In genomic region chr12:110762891-110763290, GRCh38 we compare ENCODE assay signal across 32 cellular contexts. TPM values are rescaled to one million over a fixed set of nuclear protein-coding genes. Genes with fewer than 3 reads are reported as not detected.
DNase-seq lines count a peak whose midpoint lies in the region; ATAC-seq and TF ChIP-seq lines count a peak whose summit lies in the region.
"Had no signal": no experiment of that assay in that cellular context is flagged by ENCODE, and none has a peak within 500 bp of the region (broad histone marks: within the 10 kb centered on the region; RNA-seq: fewer than 3 reads in every experiment).

No MANE protein-coding gene starts in this region.

- H4K91ac ChIP-seq in neuronal stem cell (ENCODE audit: low read depth, low read length, poor library complexity), result no peak overlapping the region

- 100% methylated on average over 1 of the region's 3 CpGs; no CpG with 5 or more reads in 1 of the 2 donors for WGBS in neuronal stem cell (ENCODE audit: extremely low coverage in 2 of 2, insufficient read length in 2 of 2, insufficient replicate concordance in 1 of 2), 2 donors

- H3K36me3 ChIP-seq in GM23338 (ENCODE audit: insufficient read depth) (no peaks in the 10 kb centered on the region; the same call in 1 of the 2 replicates), neuronal stem cell (replicated peaks in 1 of 2; ENCODE audit: control insufficient read depth in 2 of 2, insufficient read depth in 2 of 2, low read length in 2 of 2) (no peaks in the 10 kb centered on the region)
- H3K36me3 ChIP-seq: ascending aorta, heart right ventricle, pancreas, right atrium auricular region, stomach, tibial artery had no signal

- no peaks in the 10 kb centered on the region for H3K27me3 Mint-ChIP-seq in activated CD4-positive, alpha-beta memory T cell treated with anti-CD3 and anti-CD28 coated beads for 36 hours
- no peaks in the 10 kb centered on the region for H3K27me3 Mint-ChIP-seq in activated CD4-positive, alpha-beta memory T cell treated with anti-CD3 and anti-CD28 coated beads, Interleukin-2, amount 10 ng/mL, durations not matched to agents 7 days and 5 days
- H3K27me3 Mint-ChIP-seq in GM23338 (ENCODE audit: insufficient read depth, low read depth, poor library complexity), result peaks cover 4% of the 10 kb centered on the region
- H3K27me3 Mint-ChIP-seq in activated T-helper 17 cell treated with anti-CD3 and anti-CD28 coated beads, Interleukin-2, amount 50 U/mL, for 72 hours, result no peaks in the 10 kb centered on the region
- H3K27me3 Mint-ChIP-seq: CD4-positive, alpha-beta memory T cell; effector memory CD8-positive, alpha-beta T cell; IgD-negative memory B cell had no signal

- H3K27ac Mint-ChIP-seq in activated CD4-positive, alpha-beta memory T cell treated with anti-CD3 and anti-CD28 coated beads for 36 hours, result peak overlapping the region; percentile 73
- H3K27ac Mint-ChIP-seq in activated CD4-positive, alpha-beta memory T cell treated with anti-CD3 and anti-CD28 coated beads, Interleukin-2, amount 10 ng/mL, durations not matched to agents 7 days and 5 days, result no peak overlapping the region
- H3K27ac Mint-ChIP-seq in GM23338, result no peak overlapping the region
- H3K27ac Mint-ChIP-seq in activated T-helper 17 cell treated with anti-CD3 and anti-CD28 coated beads, Interleukin-2, amount 50 U/mL, for 72 hours, result no peak overlapping the region
- H3K27ac Mint-ChIP-seq: activated naive CD8-positive, alpha-beta T cell; natural killer cell treated with Interleukin-12 subunit alpha and Interleukin-12 subunit beta and Interleukin-15 and Interleukin-18, amount 100 ng/mL, for 72 hours had no signal

- no peak overlapping the region for H4K8ac ChIP-seq in neuronal stem cell (ENCODE audit: low read depth, low read length)

- H3K4ac ChIP-seq in neuronal stem cell (ENCODE audit: low read length), result no peak overlapping the region

- no peaks in the 10 kb centered on the region for H3F3A ChIP-seq in GM23338 (replicated peaks; ENCODE audit: low read depth)

- DNase-seq in activated CD4-positive, alpha-beta memory T cell treated with anti-CD3 and anti-CD28 coated beads for 36 hours, result peak; percentile 41
- no peak for DNase-seq in activated CD4-positive, alpha-beta memory T cell treated with anti-CD3 and anti-CD28 coated beads, Interleukin-2, amount 10 ng/mL, durations not matched to agents 7 days and 5 days
- DNase-seq in GM23338 (ENCODE audit: low spot score), result no peak
- no peak for DNase-seq in neuronal stem cell (ENCODE audit: low spot score)
- DNase-seq in substantia nigra (lab: John Stamatoyannopoulos, UW), result no peak
- DNase-seq in stimulated activated naive CD4-positive, alpha-beta T cell treated with Interleukin-2 at 50 U/mL for 16 hours (lab: John Stamatoyannopoulos, UW), result no peak
- no peak for DNase-seq in cortex of kidney (lab: John Stamatoyannopoulos, UW)
- DNase-seq: activated CD4-positive, alpha-beta T cell treated with anti-CD3 and anti-CD28 coated beads, Interleukin-2, amount 50 U/mL, for 4 hours; AML-193; CD4-positive, alpha-beta memory T cell; effector memory CD8-positive, alpha-beta T cell; foreskin fibroblast; heart right ventricle; NCI-H1105; NCI-H1930; NCI-H524; NK-92 treated with Interleukin-12 subunit alpha and Interleukin-12 subunit beta, amount 100 ng/mL, for 24 hours; pancreas; SHP77 treated with DMSO at 0.1 percent for 48 hours; stomach; tibial artery had no signal

- H3K9ac ChIP-seq in neuronal stem cell (ENCODE audit: low read depth, low read length, poor library complexity), result no peak overlapping the region

- no peak for ATAC-seq in GM23338
- peak; percentile 40 for ATAC-seq in activated T-helper 17 cell treated with anti-CD3 and anti-CD28 coated beads, Interleukin-2, amount 50 U/mL, for 72 hours (replicated peaks)
- ATAC-seq: effector memory CD8-positive, alpha-beta T cell; natural killer cell treated with Interleukin-12 subunit alpha and Interleukin-12 subunit beta and Interleukin-15 and Interleukin-18, amount 100 ng/mL, for 72 hours; Panc1; pancreas had no signal

- no peak overlapping the region for H2BK5ac ChIP-seq in neuronal stem cell (ENCODE audit: low read length)

- H3K9me3 Mint-ChIP-seq in activated CD4-positive, alpha-beta memory T cell treated with anti-CD3 and anti-CD28 coated beads for 36 hours, result no peaks in the 10 kb centered on the region
- H3K9me3 Mint-ChIP-seq in activated CD4-positive, alpha-beta memory T cell treated with anti-CD3 and anti-CD28 coated beads, Interleukin-2, amount 10 ng/mL, durations not matched to agents 7 days and 5 days, result no peaks in the 10 kb centered on the region
- H3K9me3 Mint-ChIP-seq in GM23338, result no peaks in the 10 kb centered on the region; the same call in 2 of the 3 replicates
- H3K9me3 Mint-ChIP-seq in activated T-helper 17 cell treated with anti-CD3 and anti-CD28 coated beads, Interleukin-2, amount 50 U/mL, for 72 hours, result no peaks in the 10 kb centered on the region
- H3K9me3 Mint-ChIP-seq: CD4-positive, alpha-beta memory T cell; effector memory CD8-positive, alpha-beta T cell; IgD-negative memory B cell; natural killer cell treated with Interleukin-12 subunit alpha and Interleukin-12 subunit beta and Interleukin-15 and Interleukin-18, amount 100 ng/mL, for 72 hours had no signal

- no peak overlapping the region for H2BK120ac ChIP-seq in neuronal stem cell (ENCODE audit: low read depth, low read length)

- peak overlapping the region; percentile 93 for H2AFZ ChIP-seq in GM23338
- peak overlapping the region; percentile 81 for H2AFZ ChIP-seq in neuronal stem cell (ENCODE audit: low read length)

- no peaks in the 10 kb centered on the region for H3K36me3 Mint-ChIP-seq in activated CD4-positive, alpha-beta memory T cell treated with anti-CD3 and anti-CD28 coated beads for 36 hours
- no peaks in the 10 kb centered on the region for H3K36me3 Mint-ChIP-seq in activated CD4-positive, alpha-beta memory T cell treated with anti-CD3 and anti-CD28 coated beads, Interleukin-2, amount 10 ng/mL, durations not matched to agents 7 days and 5 days (ENCODE audit: low read depth)
- no peaks in the 10 kb centered on the region for H3K36me3 Mint-ChIP-seq in GM23338 (ENCODE audit: low read depth)
- H3K36me3 Mint-ChIP-seq in activated T-helper 17 cell treated with anti-CD3 and anti-CD28 coated beads, Interleukin-2, amount 50 U/mL, for 72 hours (ENCODE audit: low read depth), result no peaks in the 10 kb centered on the region
- H3K36me3 Mint-ChIP-seq: activated naive CD8-positive, alpha-beta T cell; CD4-positive, alpha-beta memory T cell; IgD-negative memory B cell; natural killer cell treated with Interleukin-12 subunit alpha and Interleukin-12 subunit beta and Interleukin-15 and Interleukin-18, amount 100 ng/mL, for 72 hours had no signal

- intact Hi-C loops in activated CD4-positive, alpha-beta memory T cell treated with anti-CD3 and anti-CD28 coated beads for 36 hours (cut with micrococcal nuclease), result no loop called here

- H3K79me1 ChIP-seq in neuronal stem cell (ENCODE audit: low read depth, low read length), result no peaks in the 10 kb centered on the region

- peak overlapping the region; percentile 38 for H3K4me3 Mint-ChIP-seq in activated CD4-positive, alpha-beta memory T cell treated with anti-CD3 and anti-CD28 coated beads for 36 hours
- H3K4me3 Mint-ChIP-seq in activated CD4-positive, alpha-beta memory T cell treated with anti-CD3 and anti-CD28 coated beads, Interleukin-2, amount 10 ng/mL, durations not matched to agents 7 days and 5 days, result no peak overlapping the region
- no peak overlapping the region for H3K4me3 Mint-ChIP-seq in GM23338
- H3K4me3 Mint-ChIP-seq in activated T-helper 17 cell treated with anti-CD3 and anti-CD28 coated beads, Interleukin-2, amount 50 U/mL, for 72 hours, result no peak overlapping the region
- H3K4me3 Mint-ChIP-seq: activated naive CD8-positive, alpha-beta T cell; CD4-positive, alpha-beta memory T cell; effector memory CD8-positive, alpha-beta T cell; natural killer cell treated with Interleukin-12 subunit alpha and Interleukin-12 subunit beta and Interleukin-15 and Interleukin-18, amount 100 ng/mL, for 72 hours had no signal

- no peak overlapping the region for H2BK15ac ChIP-seq in neuronal stem cell (ENCODE audit: low read length)

- H2AK5ac ChIP-seq in neuronal stem cell (ENCODE audit: low read depth, low read length), result no peak overlapping the region

- no peaks in the 10 kb centered on the region for H3K9me2 ChIP-seq in GM23338 (ENCODE audit: insufficient read depth)

- no peak overlapping the region for H2BK12ac ChIP-seq in neuronal stem cell (ENCODE audit: low read length)

- H3K79me2 ChIP-seq in GM23338 (replicated peaks; ENCODE audit: insufficient read depth), result no peaks in the 10 kb centered on the region

- CTCF ChIA-PET in activated CD4-positive, alpha-beta memory T cell treated with anti-CD3 and anti-CD28 coated beads for 36 hours (lab: Charles Lee), result no interaction called here
- CTCF ChIA-PET in activated CD4-positive, alpha-beta memory T cell treated with anti-CD3 and anti-CD28 coated beads, Interleukin-2, amount 10 ng/mL, durations not matched to agents 7 days and 5 days (lab: Charles Lee), result no interaction called here

- H3K23ac ChIP-seq in neuronal stem cell (ENCODE audit: low read depth, low read length, poor library complexity), result no peak overlapping the region

- POLR2A ChIA-PET in activated CD4-positive, alpha-beta memory T cell treated with anti-CD3 and anti-CD28 coated beads for 36 hours (lab: Charles Lee), result interaction anchor here (1.0 kb wide), 1 partner anchor 23 kb away, joined by 3 read pairs; no protein-coding TSS in a partner anchor
- POLR2A ChIA-PET in activated CD4-positive, alpha-beta memory T cell treated with anti-CD3 and anti-CD28 coated beads, Interleukin-2, amount 10 ng/mL, durations not matched to agents 7 days and 5 days (lab: Charles Lee), result no interaction called here

- no peaks in the 10 kb centered on the region for H3K27me3 ChIP-seq in GM23338 (ENCODE audit: insufficient read depth)
- no peaks in the 10 kb centered on the region for H3K27me3 ChIP-seq in neuronal stem cell (ENCODE audit: control insufficient read depth in 3 of 3, insufficient read depth in 3 of 3, low read depth in 1 of 3, low read length in 3 of 3)
- H3K27me3 ChIP-seq: ascending aorta, heart right ventricle, pancreas, right atrium auricular region, stomach, tibial artery had no signal

- H3K4me1 ChIP-seq in GM23338 (ENCODE audit: insufficient read depth) (no peaks in the 10 kb centered on the region), neuronal stem cell (ENCODE audit: control insufficient read depth in 2 of 2, insufficient read depth in 1 of 2, low read depth in 1 of 2, low read length in 2 of 2) (peaks cover 0 to 2% of the 10 kb centered on the region in 2 donors)
- H3K4me1 ChIP-seq: ascending aorta, pancreas, right atrium auricular region, tibial artery had no signal

- H4K20me1 ChIP-seq in GM23338 (replicated peaks; ENCODE audit: insufficient read depth), result no peaks in the 10 kb centered on the region

- H3K4me2 ChIP-seq in GM23338, result no peak overlapping the region
- H3K4me2 ChIP-seq in neuronal stem cell (ENCODE audit: insufficient read depth, low read length, poor library complexity, severe bottlenecking), result no peak overlapping the region
- H3K4me2 ChIP-seq: smooth muscle cell had no signal

- no peak for TF ChIP-seq CTCF in GM23338 (conservative IDR thresholded peaks at IDR 0.05; ENCODE audit: low read depth in 2 of 2)

- no peak overlapping the region for H3K18ac ChIP-seq in neuronal stem cell (ENCODE audit: low read length)

- H3K27ac ChIP-seq in GM23338 (ENCODE audit: low read depth) (no peak overlapping the region), neuronal stem cell (replicated peaks; ENCODE audit: low read length) (no peak overlapping the region), substantia nigra (ENCODE audit: low read depth, low read length, poor library complexity, severe bottlenecking) (no peak overlapping the region)
- H3K27ac ChIP-seq: ascending aorta, coronary artery, heart right ventricle, pancreas, right atrium auricular region, stomach, tibial artery, VCaP had no signal

- no peaks in the 10 kb centered on the region for H3K9me3 ChIP-seq in neuronal stem cell (replicated peaks in 1 of 2; ENCODE audit: control insufficient read depth in 2 of 2, insufficient read depth in 1 of 2, low read depth in 1 of 2, low read length in 2 of 2)
- H3K9me3 ChIP-seq: ascending aorta, heart right ventricle, pancreas, right atrium auricular region, stomach, tibial artery had no signal

- H3K4me3 ChIP-seq in GM23338, result no peak overlapping the region
- no peak overlapping the region for H3K4me3 ChIP-seq in neuronal stem cell (ENCODE audit: low read length in 2 of 2)
- H3K4me3 ChIP-seq: ascending aorta, coronary artery, heart right ventricle, lung, pancreas, right atrium auricular region, smooth muscle cell, stomach, tibial artery had no signal

- H3K4me1 Mint-ChIP-seq in activated CD4-positive, alpha-beta memory T cell treated with anti-CD3 and anti-CD28 coated beads for 36 hours (ENCODE audit: low read depth), result peaks cover 14% of the 10 kb centered on the region
- peaks cover 3% of the 10 kb centered on the region for H3K4me1 Mint-ChIP-seq in activated CD4-positive, alpha-beta memory T cell treated with anti-CD3 and anti-CD28 coated beads, Interleukin-2, amount 10 ng/mL, durations not matched to agents 7 days and 5 days
- H3K4me1 Mint-ChIP-seq in GM23338, result no peaks in the 10 kb centered on the region
- no peaks in the 10 kb centered on the region for H3K4me1 Mint-ChIP-seq in activated T-helper 17 cell treated with anti-CD3 and anti-CD28 coated beads, Interleukin-2, amount 50 U/mL, for 72 hours

- H3K14ac ChIP-seq in neuronal stem cell (ENCODE audit: low read length), result no peak overlapping the region

RNA-seq across cellular contexts. Expression of gene PPP1CC, which starts 20.2 kb away (rescaled TPM):
- 100 to 1,000 TPM; 334 to 343 TPM for total RNA-seq in activated CD4-positive, alpha-beta memory T cell treated with anti-CD3 and anti-CD28 coated beads for 36 hours
- total RNA-seq in activated CD4-positive, alpha-beta memory T cell treated with anti-CD3 and anti-CD28 coated beads, Interleukin-2, amount 10 ng/mL, durations not matched to agents 7 days and 5 days, result 100 to 1,000 TPM; 221 to 230 TPM
- 501 and 577 TPM in 2 replicates for total RNA-seq in GM23338 (2014; rRNA removed; shearing (Covaris generic))
- polyA plus RNA-seq in GM23338 (2016; fragmentation: Nextera tagmentation; extraction: Ambion mirVana), result 272 and 276 TPM in 2 replicates
- total RNA-seq in activated T-helper 17 cell treated with anti-CD3 and anti-CD28 coated beads, Interleukin-2, amount 50 U/mL, for 72 hours, result 100 to 1,000 TPM; 185 to 259 TPM
- polyA plus RNA-seq in neuronal stem cell (2013, experiment 1 of 2), result 313 TPM
- 313 TPM for polyA plus RNA-seq in neuronal stem cell (2013, experiment 2 of 2)
